In genomic region chr22:35384567-35384966, GRCh38 we compare ENCODE assay signal across 1 cellular context.
TF ChIP-seq lines count a peak whose summit lies in the region.

No MANE protein-coding gene starts in this region.

TF ChIP-seq in HepG2, 621 proteins besides CTCF, POLR2A, EP300 and RAD21:
- no peak for TF ChIP-seq PRMT3 (CRISPR knock-in tag; IDR thresholded peaks at IDR 0.05; ENCODE audit: borderline replicate concordance, low read depth)
- TF ChIP-seq ZBTB34 (CRISPR knock-in tag; IDR thresholded peaks at IDR 0.05) = no peak
- TF ChIP-seq ZNF768 (CRISPR knock-in tag; IDR thresholded peaks at IDR 0.05) = peak; percentile 59
